In genomic region chr5:127254729-127255284, GRCh38 we compare ENCODE assay signal across 18 cellular contexts. TPM values are rescaled to one million over a fixed set of nuclear protein-coding genes. Genes with fewer than 3 reads are reported as not detected.
DNase-seq lines count a peak whose midpoint lies in the region; ATAC-seq, FAIRE-seq and TF ChIP-seq lines count a peak whose summit lies in the region.
"Had no signal": no experiment of that assay in that cellular context is flagged by ENCODE, and none has a peak within 500 bp of the region (broad histone marks: within the 10 kb centered on the region; RNA-seq: fewer than 3 reads in every experiment).

No MANE protein-coding gene starts in this region.

- no peak overlapping the region for H3K4me3 ChIP-seq in GM23248
- H3K4me3 ChIP-seq in endothelial cell of umbilical vein (replicated peaks in 1 of 3; ENCODE audit: insufficient read depth in 1 of 3, low read depth in 1 of 3, low read length in 3 of 3), result no peak overlapping the region
- H3K4me3 ChIP-seq: GM12878 had no signal

- no peak overlapping the region for H3K4me3 Mint-ChIP-seq in activated naive CD4-positive, alpha-beta T cell treated with anti-CD3 and anti-CD28 coated beads, Interleukin-2, amount 10 ng/mL, durations not matched to agents 7 days and 5 days
- H3K4me3 Mint-ChIP-seq: brain had no signal

- no peak overlapping the region for H3K27ac Mint-ChIP-seq in activated naive CD4-positive, alpha-beta T cell treated with anti-CD3 and anti-CD28 coated beads, Interleukin-2, amount 10 ng/mL, durations not matched to agents 7 days and 5 days
- H3K27ac Mint-ChIP-seq: brain had no signal

- no peak for ATAC-seq in activated CD4-positive, CD25-positive, alpha-beta regulatory T cell treated with anti-CD3 and anti-CD28 coated beads, Interleukin-2, amount 50 U/mL, for 24 hours
- ATAC-seq: GM12878 had no signal

- H3K27me3 Mint-ChIP-seq in activated naive CD4-positive, alpha-beta T cell treated with anti-CD3 and anti-CD28 coated beads, Interleukin-2, amount 10 ng/mL, durations not matched to agents 7 days and 5 days, result no peaks in the 10 kb centered on the region
- H3K27me3 Mint-ChIP-seq: brain had no signal

- no peak for TF ChIP-seq CTCF in endothelial cell of umbilical vein (IDR thresholded peaks at IDR 0.05; ENCODE audit: extremely low read depth in 1 of 2, insufficient read depth in 1 of 2, low read depth in 1 of 2, low read length in 2 of 2)

- no peaks in the 10 kb centered on the region for H3K9me1 ChIP-seq in endothelial cell of umbilical vein (replicated peaks; ENCODE audit: control insufficient read depth, extremely low read depth, insufficient read depth, low read length)

- POLR2A ChIA-PET in endothelial cell of umbilical vein (lab: Charles Lee), result no interaction called here

- H3K4me1 ChIP-seq in GM23248 (ENCODE audit: insufficient read depth) (no peaks in the 10 kb centered on the region), endothelial cell of umbilical vein (ENCODE audit: control insufficient read depth, extremely low read depth, insufficient read depth, low read length) (no peaks in the 10 kb centered on the region)

- dilution Hi-C loops in endothelial cell of umbilical vein (cut with MboI; ENCODE audit: extremely low pct_ligation_motif_present, low sequenced_read_pairs), result no loop called here

- intact Hi-C loops in endothelial cell of umbilical vein (cut with micrococcal nuclease), result no loop called here

- peaks cover 4% of the 10 kb centered on the region; the same call in 1 of the 2 replicates for H3F3A ChIP-seq in GM23248 (ENCODE audit: insufficient read depth)

- FAIRE-seq in RCC 7860 (lab: Jason Lieb, UNC) (peak; percentile 82), endothelial cell of umbilical vein (lab: Jason Lieb, UNC) (no peak)
- FAIRE-seq: GM12878 had no signal

- no peaks in the 10 kb centered on the region for H3K4me1 Mint-ChIP-seq in activated naive CD4-positive, alpha-beta T cell treated with anti-CD3 and anti-CD28 coated beads, Interleukin-2, amount 10 ng/mL, durations not matched to agents 7 days and 5 days
- H3K4me1 Mint-ChIP-seq: brain had no signal

- WGBS in GM23248 (ENCODE audit: low coverage in 1 of 2, low lambda C conversion rate in 2 of 2, missing lambda C conversion rate in 2 of 2), 2 experiments, result 68 to 70% methylated on average over 2 to 3 of the region's 3 CpGs

- TF ChIP-seq POLR2A in endothelial cell of umbilical vein (IDR thresholded peaks at IDR 0.05; ENCODE audit: low read depth, low read length), result no peak

- no peaks in the 10 kb centered on the region for H3K36me3 ChIP-seq in GM23248 (ENCODE audit: low read depth)
- H3K36me3 ChIP-seq in endothelial cell of umbilical vein (ENCODE audit: control insufficient read depth in 2 of 2, extremely low read depth in 1 of 2, insufficient read depth in 2 of 2, low read length in 2 of 2), result no peaks in the 10 kb centered on the region

- H3K9me3 ChIP-seq in GM23248 (ENCODE audit: low read depth), result no peaks in the 10 kb centered on the region
- no peaks in the 10 kb centered on the region for H3K9me3 ChIP-seq in endothelial cell of umbilical vein (replicated peaks; ENCODE audit: control insufficient read depth, insufficient read depth, low read length)

- DNase-seq in GM23248 (peak; percentile 19), RCC 7860 (ENCODE audit: low spot score) (peak; percentile 94), endothelial cell of umbilical vein (ENCODE audit: low read depth, low spot score) (peak; percentile 13), non-pigmented ciliary epithelial cell (ENCODE audit: low read depth) (peak; percentile 65), NCI-H2196 treated with DMSO at 0.1 percent for 48 hours (lab: John Stamatoyannopoulos, UW; ENCODE audit: unreplicated experiment) (no peak)
- DNase-seq in activated naive CD4-positive, alpha-beta T cell treated with anti-CD3 and anti-CD28 coated beads, Interleukin-2, amount 10 ng/mL, durations not matched to agents 7 days and 5 days, result no peak
- no peak for DNase-seq in activated effector memory CD4-positive, alpha-beta T cell treated with Interleukin-2 at 50 U/mL for 16 hours
- DNase-seq: C1 segment of cervical spinal cord; DND-41; glutamatergic neuron; kidney glomerular epithelial cell; NCI-H1417 treated with DMSO at 0.1 percent for 48 hours; posterior cingulate gyrus; stimulated activated CD4-positive, alpha-beta T cell treated with anti-CD3 and anti-CD28 coated beads, Interleukin-12 subunit alpha, Interleukin-12 subunit beta, amount 100 ng/mL, for 4 hours had no signal

- H4K20me1 ChIP-seq in GM23248 (ENCODE audit: insufficient read depth) (no peaks in the 10 kb centered on the region), endothelial cell of umbilical vein (replicated peaks; ENCODE audit: control insufficient read depth, extremely low read depth, insufficient read depth, low read length) (no peaks in the 10 kb centered on the region)

- H3K4me2 ChIP-seq in GM23248 (ENCODE audit: unreplicated experiment) (no peak overlapping the region), endothelial cell of umbilical vein (ENCODE audit: insufficient read depth, low read length) (no peak overlapping the region)

- CTCF ChIA-PET in endothelial cell of umbilical vein (lab: Charles Lee), result no interaction called here
- CTCF ChIA-PET in activated naive CD4-positive, alpha-beta T cell treated with anti-CD3 and anti-CD28 coated beads, Interleukin-2, amount 10 ng/mL, durations not matched to agents 7 days and 5 days (lab: Charles Lee), result no interaction called here

- no peaks in the 10 kb centered on the region for H3K9me2 ChIP-seq in GM23248 (ENCODE audit: insufficient read depth)

- BruUV-seq in endothelial cell of umbilical vein (replicated peaks; lab: Mats Ljungman, UMichigan), result no TSS peak

- H3K27me3 ChIP-seq in GM23248 (replicated peaks; ENCODE audit: insufficient read depth) (no peaks in the 10 kb centered on the region; the same call in 1 of the 2 replicates), endothelial cell of umbilical vein (ENCODE audit: control insufficient read depth in 2 of 2, insufficient read depth in 2 of 2, low read length in 2 of 2) (peaks cover 3 to 5% of the 10 kb centered on the region in 2 experiments)

- H3K9ac ChIP-seq in GM23248 (no peak overlapping the region), endothelial cell of umbilical vein (replicated peaks; ENCODE audit: extremely low read depth, insufficient read depth, low read length) (no peak overlapping the region)

- H2AFZ ChIP-seq in GM23248 (no peak overlapping the region), endothelial cell of umbilical vein (ENCODE audit: low read depth, low read length) (no peak overlapping the region)

- H3K27ac ChIP-seq in GM23248 (no peak overlapping the region), endothelial cell of umbilical vein (ENCODE audit: insufficient read depth, low read depth, low read length) (no peak overlapping the region)

- no peaks in the 10 kb centered on the region for H3K36me3 Mint-ChIP-seq in activated naive CD4-positive, alpha-beta T cell treated with anti-CD3 and anti-CD28 coated beads, Interleukin-2, amount 10 ng/mL, durations not matched to agents 7 days and 5 days
- H3K36me3 Mint-ChIP-seq: brain had no signal

- in situ Hi-C loops in GM23248 (cut with MboI), result no loop called here

- no peaks in the 10 kb centered on the region for H3K79me2 ChIP-seq in GM23248 (ENCODE audit: insufficient read depth)
- H3K79me2 ChIP-seq in endothelial cell of umbilical vein (ENCODE audit: control insufficient read depth, insufficient read depth, low read length), result no peaks in the 10 kb centered on the region

- peaks cover 7% of the 10 kb centered on the region for H3K9me3 Mint-ChIP-seq in activated naive CD4-positive, alpha-beta T cell treated with anti-CD3 and anti-CD28 coated beads, Interleukin-2, amount 10 ng/mL, durations not matched to agents 7 days and 5 days

TF ChIP-seq in endothelial cell of umbilical vein, 7 proteins besides CTCF, POLR2A, EP300 and RAD21:
- TF ChIP-seq MYC (IDR thresholded peaks at IDR 0.05; ENCODE audit: low read depth, low read length), result no peak
- no peak for TF ChIP-seq EZH2 (IDR thresholded peaks at IDR 0.05; ENCODE audit: borderline replicate concordance, low read depth, low read length, severe bottlenecking)
- no peak for TF ChIP-seq MAX (IDR thresholded peaks at IDR 0.05; ENCODE audit: insufficient read depth, insufficient read length)
- no peak for TF ChIP-seq POLR2AphosphoS5 (IDR thresholded peaks at IDR 0.05; ENCODE audit: insufficient read depth, low read depth, low read length)
- TF ChIP-seq GATA2 (IDR thresholded peaks at IDR 0.05; ENCODE audit: insufficient read depth, insufficient read length, low read depth, low read length), result no peak

RNA-seq across cellular contexts. Expression of gene MEGF10, which starts 35.8 kb away (rescaled TPM):
- not detected in 2 replicates for total RNA-seq in GM23248 (2014; rRNA removed; shearing (Covaris generic))
- not detected in 2 replicates for polyA plus RNA-seq in GM23248 (2016; fragmentation: Nextera tagmentation; extraction: Ambion mirVana)
- total RNA-seq in endothelial cell of umbilical vein, result 0.21 and 1.00 TPM in 2 replicates
- 0.30 and 0.41 TPM in 2 replicates for polyA plus RNA-seq in endothelial cell of umbilical vein
- 0.26 and 0.30 TPM in 2 replicates for polyA plus RNA-seq in endothelial cell of umbilical vein (2011; cell fraction: cytosol; rRNA removed)
- polyA plus RNA-seq in endothelial cell of umbilical vein (2011; cell fraction: nucleus; rRNA removed), result 1.0 and 1.5 TPM in 2 replicates
- 0.42 and 0.82 TPM in 2 replicates for polyA plus RNA-seq in endothelial cell of umbilical vein (2012)
- 0.79 and 1.8 TPM in 2 replicates for polyA minus RNA-seq in endothelial cell of umbilical vein
- not detected for polyA minus RNA-seq in endothelial cell of umbilical vein (2011; cell fraction: cytosol; rRNA and poly(A)+ RNA removed)
- polyA minus RNA-seq in endothelial cell of umbilical vein (2011; cell fraction: nucleus; rRNA and poly(A)+ RNA removed), result 0.43 and 1.3 TPM in 2 replicates
- total RNA-seq: activated CD8-positive, alpha-beta memory T cell treated with anti-CD3 and anti-CD28 coated beads for 36 hours had no signal

Comparison
In these comparisons a context has a peak if more than half of its experiments do, and no peak if none do; other contexts are left out.
1. DNase-seq: peak in GM23248 (single experiment), RCC 7860 (single experiment), endothelial cell of umbilical vein (single experiment) and non-pigmented ciliary epithelial cell (single experiment); none in activated naive CD4-positive, alpha-beta T cell treated with anti-CD3 and anti-CD28 coated beads, Interleukin-2, amount 10 ng/mL, durations not matched to agents 7 days and 5 days (single experiment), NCI-H2196 treated with DMSO at 0.1 percent for 48 hours (single experiment) and activated effector memory CD4-positive, alpha-beta T cell treated with Interleukin-2 at 50 U/mL for 16 hours (single experiment).